8 cellular contexts compared by ENCODE assay signal in genomic region chr17:79082311-79083190, GRCh38.
DNase-seq lines count a peak whose midpoint lies in the region; ATAC-seq and TF ChIP-seq lines count a peak whose summit lies in the region.

No MANE protein-coding gene starts in this region.

- TF ChIP-seq CTCF in fibroblast of pulmonary artery (IDR thresholded peaks at IDR 0.05; ENCODE audit: low read length, missing control alignments) (peak; percentile 86), parathyroid adenoma (IDR thresholded peaks at IDR 0.05) (peak; percentile 62)

- peaks cover 2% of the 10 kb centered on the region for H3K79me2 ChIP-seq in parathyroid adenoma

- H3K4me2 ChIP-seq in parathyroid adenoma (ENCODE audit: low read length), result no peak overlapping the region

- H3K9me3 ChIP-seq in parathyroid adenoma (ENCODE audit: control insufficient read depth, low read length), result no peaks in the 10 kb centered on the region

- H3K4me1 ChIP-seq in parathyroid adenoma, result no peaks in the 10 kb centered on the region

- no peak overlapping the region for H3K4me3 ChIP-seq in fibroblast of pulmonary artery (replicated peaks; ENCODE audit: low read depth, low read length)
- H3K4me3 ChIP-seq in parathyroid adenoma (ENCODE audit: low read depth, low read length), result no peak overlapping the region

- no peaks in the 10 kb centered on the region for H3K27me3 ChIP-seq in parathyroid adenoma (ENCODE audit: control insufficient read depth, insufficient read depth, low read length)

- no peak overlapping the region for H3K27ac ChIP-seq in parathyroid adenoma

- H2AFZ ChIP-seq in parathyroid adenoma, result no peak overlapping the region

- no peak overlapping the region for H3K9ac ChIP-seq in parathyroid adenoma

- DNase-seq in NCI-H2171 treated with DMSO at 0.1 percent for 48 hours (lab: John Stamatoyannopoulos, UW), result peak; percentile 4
- DNase-seq in NCI-H2171 (lab: John Stamatoyannopoulos, UW), result no peak
- DNase-seq in NCI-H69 (lab: John Stamatoyannopoulos, UW), result peak; percentile 52
- peak; percentile 38 for DNase-seq in activated CD8-positive, alpha-beta memory T cell treated with anti-CD3 and anti-CD28 coated beads, Interleukin-2, amount 50 U/mL, for 4 hours
- DNase-seq in fibroblast of pulmonary artery (ENCODE audit: low read depth), result peak; percentile 38
- DNase-seq in KG1 (lab: John Stamatoyannopoulos, UW), result no peak

- no peaks in the 10 kb centered on the region for H3K36me3 ChIP-seq in parathyroid adenoma (ENCODE audit: control insufficient read depth, insufficient read depth, low read length)

- no peak for ATAC-seq in HG03139 (IDR thresholded peaks at IDR 0.05; ENCODE audit: unreplicated experiment)

Comparison
In these comparisons a context has a peak if more than half of its experiments do, and no peak if none do; other contexts are left out.
1. DNase-seq: peak in NCI-H2171 treated with DMSO at 0.1 percent for 48 hours (single experiment), NCI-H69 (single experiment), activated CD8-positive, alpha-beta memory T cell treated with anti-CD3 and anti-CD28 coated beads, Interleukin-2, amount 50 U/mL, for 4 hours (single experiment) and fibroblast of pulmonary artery (single experiment); none in NCI-H2171 (single experiment) and KG1 (single experiment).